In genomic region chrX:17860179-17860780, GRCh38 we compare ENCODE assay signal across 8 cellular contexts.
DNase-seq lines count a peak whose midpoint lies in the region; ATAC-seq and TF ChIP-seq lines count a peak whose summit lies in the region.
"Had no signal": no experiment of that assay in that cellular context is flagged by ENCODE, and none has a peak within 500 bp of the region (broad histone marks: within the 10 kb centered on the region; RNA-seq: fewer than 3 reads in every experiment).

No MANE protein-coding gene starts in this region.

- no peaks in the 10 kb centered on the region for H3K9me3 Mint-ChIP-seq in activated naive CD4-positive, alpha-beta T cell treated with anti-CD3 and anti-CD28 coated beads, Interleukin-2, amount 10 ng/mL, durations not matched to agents 7 days and 5 days
- no peaks in the 10 kb centered on the region for H3K9me3 Mint-ChIP-seq in stimulated activated effector memory CD8-positive, alpha-beta T cell treated with anti-CD3 and anti-CD28 coated beads, Interleukin-12 subunit alpha, Interleukin-12 subunit beta, amount 100 ng/mL, for 72 hours

- no peaks in the 10 kb centered on the region for H3F3A ChIP-seq in MM.1S (ENCODE audit: insufficient read depth, low read length)

- no peak for ATAC-seq in stimulated activated effector memory CD8-positive, alpha-beta T cell treated with anti-CD3 and anti-CD28 coated beads, Interleukin-12 subunit alpha, Interleukin-12 subunit beta, amount 100 ng/mL, for 72 hours
- ATAC-seq in HG03442 (IDR thresholded peaks at IDR 0.05; ENCODE audit: unreplicated experiment), result no peak

- peak overlapping the region; percentile 54 for H3K4me3 Mint-ChIP-seq in activated naive CD4-positive, alpha-beta T cell treated with anti-CD3 and anti-CD28 coated beads, Interleukin-2, amount 10 ng/mL, durations not matched to agents 7 days and 5 days
- peak overlapping the region; percentile 29 for H3K4me3 Mint-ChIP-seq in stimulated activated effector memory CD8-positive, alpha-beta T cell treated with anti-CD3 and anti-CD28 coated beads, Interleukin-12 subunit alpha, Interleukin-12 subunit beta, amount 100 ng/mL, for 72 hours

- H3K4me1 ChIP-seq in HEK293 (ENCODE audit: control insufficient read depth, insufficient read depth, low read length) (no peaks in the 10 kb centered on the region), iPS-20b (ENCODE audit: insufficient read depth, low read length) (peaks cover 4% of the 10 kb centered on the region; the same call in 1 of the 2 replicates), MM.1S (ENCODE audit: low read length) (no peaks in the 10 kb centered on the region)

- H3K27ac Mint-ChIP-seq in activated naive CD4-positive, alpha-beta T cell treated with anti-CD3 and anti-CD28 coated beads, Interleukin-2, amount 10 ng/mL, durations not matched to agents 7 days and 5 days, result no peak overlapping the region
- H3K27ac Mint-ChIP-seq in stimulated activated effector memory CD8-positive, alpha-beta T cell treated with anti-CD3 and anti-CD28 coated beads, Interleukin-12 subunit alpha, Interleukin-12 subunit beta, amount 100 ng/mL, for 72 hours, result no peak overlapping the region

- H3K9ac ChIP-seq in iPS-20b (ENCODE audit: low read depth, low read length) (no peak overlapping the region), MM.1S (ENCODE audit: low read length) (no peak overlapping the region)

- H4K20me1 ChIP-seq in MM.1S (ENCODE audit: insufficient read depth, low read length), result no peaks in the 10 kb centered on the region

- H3K79me2 ChIP-seq in MM.1S (ENCODE audit: low read length), result no peaks in the 10 kb centered on the region

- DNase-seq in activated naive CD4-positive, alpha-beta T cell treated with anti-CD3 and anti-CD28 coated beads, Interleukin-2, amount 10 ng/mL, durations not matched to agents 7 days and 5 days, result peak; percentile 21
- no peak for DNase-seq in stimulated activated effector memory CD8-positive, alpha-beta T cell treated with anti-CD3 and anti-CD28 coated beads, Interleukin-12 subunit alpha, Interleukin-12 subunit beta, amount 100 ng/mL, for 72 hours (ENCODE audit: low spot score in 2 of 2)
- DNase-seq in MM.1S, result no peak
- no peak for DNase-seq in AG08395 (ENCODE audit: low spot score)

- POLR2A ChIA-PET in HEK293 (lab: Yijun Ruan, JAX), result no interaction called here

- H3K4me3 ChIP-seq in HEK293 (ENCODE audit: low read depth, low read length) (peak overlapping the region; percentile 46), iPS-20b (ENCODE audit: low read length) (peak overlapping the region; percentile 69), MM.1S (ENCODE audit: low read length) (no peak overlapping the region)

- H3K27ac ChIP-seq in HEK293 (ENCODE audit: extremely low read depth, low read depth, low read length), result no peak overlapping the region; the same call in 1 of the 2 replicates
- H3K27ac ChIP-seq in iPS-20b (ENCODE audit: low read length), result no peak overlapping the region
- no peak overlapping the region for H3K27ac ChIP-seq in MM.1S (ENCODE audit: low read length)
- H3K27ac ChIP-seq: HL-60 had no signal

- H3K36me3 ChIP-seq in HEK293 (ENCODE audit: control insufficient read depth in 2 of 2, insufficient read depth in 1 of 2, low read length in 2 of 2) (no peaks in the 10 kb centered on the region), iPS-20b (ENCODE audit: insufficient read depth, low read depth, low read length) (no peaks in the 10 kb centered on the region), MM.1S (replicated peaks; ENCODE audit: insufficient read depth, low read length) (no peaks in the 10 kb centered on the region)

- H3K36me3 Mint-ChIP-seq in activated naive CD4-positive, alpha-beta T cell treated with anti-CD3 and anti-CD28 coated beads, Interleukin-2, amount 10 ng/mL, durations not matched to agents 7 days and 5 days, result no peaks in the 10 kb centered on the region
- no peaks in the 10 kb centered on the region for H3K36me3 Mint-ChIP-seq in stimulated activated effector memory CD8-positive, alpha-beta T cell treated with anti-CD3 and anti-CD28 coated beads, Interleukin-12 subunit alpha, Interleukin-12 subunit beta, amount 100 ng/mL, for 72 hours

- H3K27me3 Mint-ChIP-seq in activated naive CD4-positive, alpha-beta T cell treated with anti-CD3 and anti-CD28 coated beads, Interleukin-2, amount 10 ng/mL, durations not matched to agents 7 days and 5 days, result peaks cover 79% of the 10 kb centered on the region

- TF ChIP-seq CTCF in HEK293 (tag by site-specific recombination; IDR thresholded peaks at IDR 0.05) (no peak), MM.1S (IDR thresholded peaks at IDR 0.05; ENCODE audit: low read length) (no peak)

- no peak overlapping the region for H3K4me2 ChIP-seq in MM.1S (ENCODE audit: low read depth, low read length)

- H2AFZ ChIP-seq in MM.1S (ENCODE audit: low read length), result no peak overlapping the region

- H3K4me1 Mint-ChIP-seq in activated naive CD4-positive, alpha-beta T cell treated with anti-CD3 and anti-CD28 coated beads, Interleukin-2, amount 10 ng/mL, durations not matched to agents 7 days and 5 days, result peaks cover 9% of the 10 kb centered on the region
- no peaks in the 10 kb centered on the region for H3K4me1 Mint-ChIP-seq in stimulated activated effector memory CD8-positive, alpha-beta T cell treated with anti-CD3 and anti-CD28 coated beads, Interleukin-12 subunit alpha, Interleukin-12 subunit beta, amount 100 ng/mL, for 72 hours

- H3K9me3 ChIP-seq in HEK293 (ENCODE audit: control insufficient read depth, insufficient read depth, low read depth, low read length) (no peaks in the 10 kb centered on the region), iPS-20b (ENCODE audit: insufficient read depth, low read depth, low read length) (no peaks in the 10 kb centered on the region), MM.1S (replicated peaks; ENCODE audit: insufficient read depth, low read length) (no peaks in the 10 kb centered on the region)

- H3K27me3 ChIP-seq in iPS-20b (ENCODE audit: insufficient read depth, low read length) (peaks cover 87% of the 10 kb centered on the region), MM.1S (replicated peaks; ENCODE audit: insufficient read depth, low read length) (no peaks in the 10 kb centered on the region)

- CTCF ChIA-PET in HEK293 (lab: Yijun Ruan, JAX), result interaction anchor here (0.6 to 1.3 kb wide), 8 partner anchors 41 to 647 kb away, joined by 3 to 4 read pairs (median 3); partner anchors contain the start of gene SCML2
- CTCF ChIA-PET in activated naive CD4-positive, alpha-beta T cell treated with anti-CD3 and anti-CD28 coated beads, Interleukin-2, amount 10 ng/mL, durations not matched to agents 7 days and 5 days (lab: Charles Lee), result no interaction called here

- no peaks in the 10 kb centered on the region for H3K9me2 ChIP-seq in MM.1S (replicated peaks; ENCODE audit: insufficient read depth, low read length)

TF ChIP-seq in HEK293, 187 proteins besides CTCF, POLR2A, EP300 and RAD21 (continues in another document):
- TF ChIP-seq GLIS1 (tag by site-specific recombination; IDR thresholded peaks at IDR 0.05), result peak; percentile 69
- TF ChIP-seq ZBTB8A (tag by site-specific recombination; IDR thresholded peaks at IDR 0.05), result peak; percentile 57
- TF ChIP-seq GLIS2 (tag by site-specific recombination; IDR thresholded peaks at IDR 0.05), result peak; percentile 73
- peak; percentile 72; the same call in 1 of the 2 replicates for TF ChIP-seq ZBTB10 (tag by site-specific recombination; IDR thresholded peaks at IDR 0.05)
- TF ChIP-seq ZNF335 (tag by site-specific recombination; conservative IDR thresholded peaks at IDR 0.05), result peak; percentile 86
- TF ChIP-seq HIC1 (tag by site-specific recombination; IDR thresholded peaks at IDR 0.05), result peak; percentile 81
